In genomic region chr12:122517877-122518276, GRCh38 we compare ENCODE assay signal across 14 cellular contexts. TPM values are rescaled to one million over a fixed set of nuclear protein-coding genes. Genes with fewer than 3 reads are reported as not detected.
DNase-seq lines count a peak whose midpoint lies in the region; ATAC-seq, FAIRE-seq and TF ChIP-seq lines count a peak whose summit lies in the region.
"Had no signal": no experiment of that assay in that cellular context is flagged by ENCODE, and none has a peak within 500 bp of the region (broad histone marks: within the 10 kb centered on the region; RNA-seq: fewer than 3 reads in every experiment).

No MANE protein-coding gene starts in this region.

- peaks cover 84% of the 10 kb centered on the region for H4K20me1 ChIP-seq in hepatocyte (ENCODE audit: insufficient read depth, poor library complexity, severe bottlenecking)

- peaks cover 10% of the 10 kb centered on the region for H3K36me3 Mint-ChIP-seq in activated naive CD8-positive, alpha-beta T cell
- H3K36me3 Mint-ChIP-seq in naive thymus-derived CD8-positive, alpha-beta T cell = peaks cover 10 to 91% (median 38%) of the 10 kb centered on the region in 3 donors

- peak; percentile 100 for FAIRE-seq in H54 (lab: Jason Lieb, UNC)
- FAIRE-seq: frontal cortex had no signal

- TF ChIP-seq CTCF in AG04449 (IDR thresholded peaks at IDR 0.05; ENCODE audit: insufficient read depth, low read length, missing control alignments) (no peak), hepatocyte (IDR thresholded peaks at IDR 0.05; ENCODE audit: poor library complexity) (no peak), GM10248 (IDR thresholded peaks at IDR 0.05; ENCODE audit: control extremely low read depth, extremely low read depth, low read depth, missing control alignments) (no peak)

- peaks cover 8% of the 10 kb centered on the region for H3K4me1 ChIP-seq in hepatocyte (ENCODE audit: insufficient read depth)

- DNase-seq in AG04449 (ENCODE audit: low read depth, low spot score) = peak; percentile 74
- peak; percentile 19 for DNase-seq in H54 (ENCODE audit: insufficient read length, low spot score)
- DNase-seq in hepatocyte (ENCODE audit: low spot score) = peak; percentile 46
- no peak for DNase-seq in NCI-H2196 treated with DMSO at 0.1 percent for 48 hours (lab: John Stamatoyannopoulos, UW; ENCODE audit: unreplicated experiment)
- DNase-seq in GM10248 (ENCODE audit: extremely low spot score) = no peak
- no peak for DNase-seq in naive thymus-derived CD8-positive, alpha-beta T cell
- DNase-seq: activated effector memory CD4-positive, alpha-beta T cell treated with Interleukin-2 at 50 U/mL for 16 hours; GDM1; NCI-H1694; tibial artery had no signal

- peaks cover 99% of the 10 kb centered on the region for H3K79me2 ChIP-seq in hepatocyte

- peaks cover 24% of the 10 kb centered on the region for H3K36me3 ChIP-seq in hepatocyte (replicated peaks; ENCODE audit: insufficient read depth, low read depth)

- H3K9me3 ChIP-seq in hepatocyte (ENCODE audit: low read depth) = no peaks in the 10 kb centered on the region
- H3K9me3 ChIP-seq: tibial artery had no signal

- ATAC-seq in HG02884 (IDR thresholded peaks at IDR 0.05; ENCODE audit: unreplicated experiment) = no peak
- ATAC-seq in naive thymus-derived CD8-positive, alpha-beta T cell = no peak

- POLR2A ChIA-PET in AG04449 (lab: Yijun Ruan, JAX) (interaction anchor here (0.8 to 1.2 kb wide), 5 partner anchors 8 to 161 kb away, joined by 3 to 8 read pairs (median 4); partner anchors contain the start of genes KNTC1, RSRC2 and ZCCHC8), GM10248 (lab: Yijun Ruan, JAX) (interaction anchor here (1.3 kb wide), 1 partner anchor 10 kb away, joined by 3 read pairs; no protein-coding TSS in a partner anchor)
- POLR2A ChIA-PET in naive thymus-derived CD8-positive, alpha-beta T cell (lab: Charles Lee) = interaction anchor here (1.5 kb wide), 1 partner anchor 17 kb away, joined by 6 read pairs; the partner anchor contains the start of gene ZCCHC8

- CTCF ChIA-PET in AG04449 (lab: Yijun Ruan, JAX) = interaction anchor here (0.9 kb wide), 1 partner anchor 162 kb away, joined by 3 read pairs; no protein-coding TSS in a partner anchor
- CTCF ChIA-PET in GM10248 (lab: Yijun Ruan, JAX) = no interaction called here

- TF ChIP-seq POLR2A in H54 (IDR thresholded peaks at IDR 0.05; ENCODE audit: low read depth, low read length) = no peak

- H3K4me3 ChIP-seq in AG04449 (ENCODE audit: low read depth, low read length) (no peak overlapping the region), hepatocyte (no peak overlapping the region)
- H3K4me3 ChIP-seq: SK-N-MC, tibial artery had no signal

- no peak overlapping the region for H3K4me3 Mint-ChIP-seq in activated naive CD8-positive, alpha-beta T cell
- no peak overlapping the region for H3K4me3 Mint-ChIP-seq in naive thymus-derived CD8-positive, alpha-beta T cell

- no peaks in the 10 kb centered on the region for H3K27me3 ChIP-seq in hepatocyte
- H3K27me3 ChIP-seq: tibial artery had no signal

- no peaks in the 10 kb centered on the region for H3K27me3 Mint-ChIP-seq in activated naive CD8-positive, alpha-beta T cell
- H3K27me3 Mint-ChIP-seq in naive thymus-derived CD8-positive, alpha-beta T cell = no peaks in the 10 kb centered on the region

- peaks cover 44% of the 10 kb centered on the region for H3K4me1 Mint-ChIP-seq in activated naive CD8-positive, alpha-beta T cell (ENCODE audit: low read depth)
- peaks cover 12 to 42% (median 37%) of the 10 kb centered on the region in 4 donors for H3K4me1 Mint-ChIP-seq in naive thymus-derived CD8-positive, alpha-beta T cell

- no peaks in the 10 kb centered on the region for H3K9me3 Mint-ChIP-seq in activated naive CD8-positive, alpha-beta T cell (ENCODE audit: low read depth)
- H3K9me3 Mint-ChIP-seq in naive thymus-derived CD8-positive, alpha-beta T cell = no peaks in the 10 kb centered on the region

- no peak overlapping the region for H3K4me2 ChIP-seq in hepatocyte

- peak overlapping the region; percentile 44 for H3K27ac ChIP-seq in hepatocyte
- H3K27ac ChIP-seq: tibial artery had no signal

- WGBS in hepatocyte (ENCODE audit: low lambda C conversion rate, missing lambda C conversion rate) = 79% methylated on average over 5 of the region's 5 CpGs

- peak overlapping the region; percentile 12 for H3K27ac Mint-ChIP-seq in activated naive CD8-positive, alpha-beta T cell
- H3K27ac Mint-ChIP-seq in naive thymus-derived CD8-positive, alpha-beta T cell = peak overlapping the region in 1 of 10 donors; percentile 33

- H2AFZ ChIP-seq in hepatocyte = no peak overlapping the region

- no peaks in the 10 kb centered on the region for H3K9me2 ChIP-seq in hepatocyte (replicated peaks; ENCODE audit: insufficient read depth)

RNA-seq across cellular contexts. Expression of gene RSRC2, which starts 8.9 kb away (rescaled TPM):
- total RNA-seq in hepatocyte = 67.3 and 90.9 TPM in 2 replicates
- polyA plus RNA-seq in hepatocyte = 53.6 and 73.8 TPM in 2 replicates
- total RNA-seq in naive thymus-derived CD8-positive, alpha-beta T cell = 100 to 1,000 TPM; 135 to 146 TPM
- polyA plus RNA-seq in naive thymus-derived CD8-positive, alpha-beta T cell = 10 to 100 TPM; 18.5 to 47.5 (median 23.6) TPM

RNA-seq across cellular contexts. Expression of gene KNTC1, which starts 9.2 kb away (rescaled TPM):
- total RNA-seq in hepatocyte = 18.1 and 25.9 TPM in 2 replicates
- 5.8 and 17.0 TPM in 2 replicates for polyA plus RNA-seq in hepatocyte
- 10 to 100 TPM; 30.9 to 35.4 TPM for total RNA-seq in naive thymus-derived CD8-positive, alpha-beta T cell
- polyA plus RNA-seq in naive thymus-derived CD8-positive, alpha-beta T cell = 1 to 10 TPM; 1.4 to 3.6 (median 2.0) TPM

RNA-seq across cellular contexts. Expression of gene ZCCHC8, which starts 17.1 kb away (rescaled TPM):
- total RNA-seq in hepatocyte = 20.2 and 24.5 TPM in 2 replicates
- 12.2 and 13.5 TPM in 2 replicates for polyA plus RNA-seq in hepatocyte
- total RNA-seq in naive thymus-derived CD8-positive, alpha-beta T cell = 10 to 100 TPM; 42.9 to 43.3 TPM
- polyA plus RNA-seq in naive thymus-derived CD8-positive, alpha-beta T cell = 10 to 100 TPM in 1 of 3 donors, 1 to 10 TPM in 2; 5.4 to 14.1 (median 8.1) TPM

Comparison
In these comparisons a context has a peak if more than half of its experiments do, and no peak if none do; other contexts are left out.
1. DNase-seq: peak in AG04449 (single experiment), H54 (single experiment) and hepatocyte (single experiment); none in NCI-H2196 treated with DMSO at 0.1 percent for 48 hours (single experiment), GM10248 (single experiment) and naive thymus-derived CD8-positive, alpha-beta T cell (0 of 10).